23 cellular contexts compared by ENCODE assay signal in the genomic region with DNA sequence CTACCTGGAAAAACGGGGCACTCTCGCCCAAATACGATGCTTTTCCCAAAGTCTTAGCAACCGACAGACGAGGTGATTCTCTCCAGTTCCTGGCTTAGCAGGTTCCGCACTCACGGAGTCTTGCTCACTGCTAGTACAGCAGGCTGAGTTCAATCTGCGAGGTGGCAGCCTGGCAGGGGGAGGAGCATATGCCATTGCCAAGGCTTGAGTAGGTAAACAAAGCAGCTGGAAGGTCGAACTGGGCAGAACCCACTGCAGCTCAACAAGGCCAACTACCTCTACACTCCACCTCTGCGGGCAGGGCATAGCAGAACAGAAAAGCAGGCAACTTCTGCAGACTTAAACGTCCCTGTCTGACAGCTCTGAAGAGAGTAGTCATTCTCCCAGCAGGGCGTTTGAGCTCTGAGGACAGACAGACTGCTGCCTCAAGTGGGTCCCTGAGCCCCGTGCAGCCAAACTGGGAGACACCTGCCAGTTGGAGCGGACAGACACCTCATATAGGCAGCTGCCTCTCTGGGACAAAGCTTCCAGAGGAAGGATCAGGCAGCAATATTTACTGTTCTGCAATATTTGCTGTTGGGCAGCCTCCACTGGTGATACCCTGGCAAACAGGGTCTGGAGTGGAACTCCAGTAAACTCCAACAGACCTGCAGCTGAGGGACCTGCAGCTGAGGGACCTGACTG.
A peak's percentile ranks its signal among the peaks of the same experiment; 100 is the strongest.
DNase-seq lines count a peak whose midpoint lies in the region; ATAC-seq and TF ChIP-seq lines count a peak whose summit lies in the region.
"Had no signal": no experiment of that assay in that cellular context is flagged by ENCODE, and none has a peak within 500 bp of the region (broad histone marks: within the 10 kb centered on the region; RNA-seq: fewer than 3 reads in every experiment).

No MANE protein-coding gene starts in this region.

- H3K27ac Mint-ChIP-seq in T-helper 2 cell treated with Interferon-gamma antibody and Interleukin-4, amounts not matched to agents 5 μg/mL and 100 μg/mL, for 36 hours, result no peak overlapping the region
- H3K27ac Mint-ChIP-seq: B cell; CD4-positive, CD25-positive, alpha-beta regulatory T cell had no signal

- H3K4me1 ChIP-seq in colonic mucosa, result no peaks in the 10 kb centered on the region
- H3K4me1 ChIP-seq: A549, HAP-1 had no signal

- DNase-seq in NCI-H1092 (lab: John Stamatoyannopoulos, UW) (peak; percentile 9), NCI-H510A (lab: John Stamatoyannopoulos, UW) (peak; percentile 27), left lobe of liver (ENCODE audit: low spot score) (peak; percentile 80), D341Med (ENCODE audit: low spot score) (no peak), NCI-H1694 treated with DMSO at 0.1 percent for 48 hours (lab: John Stamatoyannopoulos, UW) (no peak), colonic mucosa (no peak)
- DNase-seq in T-helper 2 cell treated with Interferon-gamma antibody and Interleukin-4, amounts not matched to agents 5 μg/mL and 100 μg/mL, for 36 hours (ENCODE audit: low spot score), result no peak
- DNase-seq: CD4-positive, CD25-positive, alpha-beta regulatory T cell; COR-L47; DMS153; EL; GF-D8; GM23248; KBM-7; NCI-H1105; NCI-H146; NCI-H2081 treated with DMSO at 0.1 percent for 48 hours; NCI-H524 treated with DMSO at 0.1 percent for 48 hours had no signal

- no peaks in the 10 kb centered on the region for H3K9me3 ChIP-seq in colonic mucosa
- H3K9me3 ChIP-seq: A549, HAP-1 had no signal

- H3K27me3 Mint-ChIP-seq in T-helper 2 cell treated with Interferon-gamma antibody and Interleukin-4, amounts not matched to agents 5 μg/mL and 100 μg/mL, for 36 hours (ENCODE audit: low read depth), result no peaks in the 10 kb centered on the region
- H3K27me3 Mint-ChIP-seq: B cell; CD4-positive, CD25-positive, alpha-beta regulatory T cell had no signal

- no peaks in the 10 kb centered on the region for H3K36me3 Mint-ChIP-seq in T-helper 2 cell treated with Interferon-gamma antibody and Interleukin-4, amounts not matched to agents 5 μg/mL and 100 μg/mL, for 36 hours (ENCODE audit: low read depth)
- H3K36me3 Mint-ChIP-seq: CD4-positive, CD25-positive, alpha-beta regulatory T cell had no signal

- H3K9me3 Mint-ChIP-seq in T-helper 2 cell treated with Interferon-gamma antibody and Interleukin-4, amounts not matched to agents 5 μg/mL and 100 μg/mL, for 36 hours, result peaks cover 38% of the 10 kb centered on the region

- H3K27ac ChIP-seq in C4-2B, result peak overlapping the region; percentile 46
- H3K27ac ChIP-seq in colonic mucosa, result no peak overlapping the region
- H3K27ac ChIP-seq: A549, GM23248, HL-60 had no signal

- H3K4me3 ChIP-seq in colonic mucosa, result no peak overlapping the region
- H3K4me3 ChIP-seq: A549, GM23248, HAP-1 had no signal

- H3K27me3 ChIP-seq in colonic mucosa, result no peaks in the 10 kb centered on the region

- peak; percentile 100 for ATAC-seq in left lobe of liver
- ATAC-seq: A549 had no signal

- no peak overlapping the region for H3K9ac ChIP-seq in colonic mucosa (ENCODE audit: low read depth in 2 of 2, low read length in 2 of 2)
- H3K9ac ChIP-seq: GM23248 had no signal

- H3K4me1 Mint-ChIP-seq in T-helper 2 cell treated with Interferon-gamma antibody and Interleukin-4, amounts not matched to agents 5 μg/mL and 100 μg/mL, for 36 hours (ENCODE audit: low read depth), result no peaks in the 10 kb centered on the region
- H3K4me1 Mint-ChIP-seq: B cell; CD4-positive, CD25-positive, alpha-beta regulatory T cell had no signal

- intact Hi-C loops in colonic mucosa (cut with DNase I), result no loop called here

- H3K36me3 ChIP-seq in colonic mucosa, result no peaks in the 10 kb centered on the region
- H3K36me3 ChIP-seq: HAP-1 had no signal

- no peak for TF ChIP-seq CTCF in C4-2B (conservative IDR thresholded peaks at IDR 0.05)
- no peak for TF ChIP-seq CTCF in colonic mucosa (IDR thresholded peaks at IDR 0.05)

- no peak overlapping the region for H3K4me3 Mint-ChIP-seq in T-helper 2 cell treated with Interferon-gamma antibody and Interleukin-4, amounts not matched to agents 5 μg/mL and 100 μg/mL, for 36 hours
- H3K4me3 Mint-ChIP-seq: B cell; CD4-positive, CD25-positive, alpha-beta regulatory T cell had no signal

Comparison
In these comparisons a context has a peak if more than half of its experiments do, and no peak if none do; other contexts are left out.
1. DNase-seq: peak in NCI-H1092 (single experiment), NCI-H510A (single experiment) and left lobe of liver (single experiment); none in T-helper 2 cell treated with Interferon-gamma antibody and Interleukin-4, amounts not matched to agents 5 μg/mL and 100 μg/mL, for 36 hours (single experiment), D341Med (single experiment), NCI-H1694 treated with DMSO at 0.1 percent for 48 hours (single experiment) and colonic mucosa (single experiment).